Comparison of ENCODE assay signal across 8 cellular contexts in the genomic region with DNA sequence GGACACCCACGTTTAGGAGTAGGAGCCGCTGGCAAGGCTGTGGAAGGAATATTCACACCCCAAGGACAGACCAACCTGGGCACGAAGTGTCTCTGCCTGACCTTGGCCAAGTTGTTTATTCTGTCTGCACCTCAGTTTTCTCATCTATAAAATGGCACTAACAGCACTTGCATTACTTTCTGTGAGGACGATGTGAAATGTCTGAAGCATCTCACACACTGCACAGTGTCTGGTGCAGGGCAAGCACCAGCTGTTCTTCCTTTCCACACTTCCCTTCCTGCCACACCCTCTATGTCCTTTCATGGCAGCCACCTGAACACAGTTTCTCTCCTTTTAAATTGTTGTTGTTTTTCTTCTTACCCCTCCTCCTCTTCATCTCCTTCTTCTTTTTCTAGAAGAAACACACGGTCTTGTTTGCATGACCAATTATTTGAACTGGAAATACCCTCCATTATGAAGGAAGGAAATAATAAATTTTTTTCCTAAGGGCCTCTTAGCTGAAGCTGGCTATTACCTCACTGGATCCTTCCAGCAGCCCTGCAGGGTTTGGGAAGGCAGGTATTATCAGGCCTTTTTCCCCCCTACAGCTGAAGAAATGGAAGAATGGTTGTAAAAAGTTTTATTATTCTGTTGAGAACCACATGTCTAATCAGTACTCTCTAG. TPM values are rescaled to one million over a fixed set of nuclear protein-coding genes. Genes with fewer than 3 reads are reported as not detected.
DNase-seq lines count a peak whose midpoint lies in the region; ATAC-seq, FAIRE-seq and TF ChIP-seq lines count a peak whose summit lies in the region.

No MANE protein-coding gene starts in this region.

- dilution Hi-C loops in keratinocyte (cut with MboI; ENCODE audit: extremely low pct_ligation_motif_present, low sequenced_read_pairs), result no loop called here

- DNase-seq in SJSA1 (ENCODE audit: low read depth in 1 of 2, low spot score in 2 of 2), result peak; percentile 73
- DNase-seq in keratinocyte (ENCODE audit: low read depth, low spot score), result no peak
- DNase-seq in NCI-H187 treated with DMSO at 0.1 percent for 48 hours (lab: John Stamatoyannopoulos, UW), result no peak
- no peak for DNase-seq in RKO (ENCODE audit: low spot score)
- no peak for DNase-seq in MG63
- DNase-seq in NCI-H1436 treated with DMSO at 0.1 percent for 48 hours (lab: John Stamatoyannopoulos, UW), result no peak

- H3K9me3 ChIP-seq in SJSA1 (replicated peaks), result no peaks in the 10 kb centered on the region
- no peaks in the 10 kb centered on the region for H3K9me3 ChIP-seq in keratinocyte (ENCODE audit: control insufficient read depth, low read depth, low read length)
- H3K9me3 ChIP-seq in MG63, result no peaks in the 10 kb centered on the region

- no peaks in the 10 kb centered on the region for H3K27me3 ChIP-seq in SJSA1 (replicated peaks)
- no peaks in the 10 kb centered on the region for H3K27me3 ChIP-seq in keratinocyte (ENCODE audit: control insufficient read depth, extremely low read depth, insufficient read depth, low read length)
- no peaks in the 10 kb centered on the region for H3K27me3 ChIP-seq in MG63

- peak; percentile 55 for FAIRE-seq in keratinocyte (lab: Jason Lieb, UNC)

- peak overlapping the region; percentile 30 for H3K4me2 ChIP-seq in keratinocyte (ENCODE audit: control insufficient read depth, extremely low read depth, insufficient read depth, low read depth, low read length)

- peak; percentile 24 for ATAC-seq in GM18519 (IDR thresholded peaks at IDR 0.05; ENCODE audit: low FRiP score, unreplicated experiment)
- ATAC-seq in HG02763 (IDR thresholded peaks at IDR 0.05; ENCODE audit: unreplicated experiment), result peak; percentile 19

- TF ChIP-seq CTCF in keratinocyte (optimal IDR thresholded peaks at IDR 0.05 in 1 of 3, IDR thresholded peaks at IDR 0.05 in 1 of 3, conservative IDR thresholded peaks at IDR 0.05 in 1 of 3; ENCODE audit: extremely low read depth in 1 of 3, insufficient read depth in 2 of 3, low read length in 3 of 3), result no peak

- H3K9me1 ChIP-seq in keratinocyte (ENCODE audit: control insufficient read depth, extremely low read depth, insufficient read depth, low read length), result no peaks in the 10 kb centered on the region

- no peak overlapping the region for H3K4me3 ChIP-seq in SJSA1
- peak overlapping the region in 1 of 3 experiments; percentile 5 for H3K4me3 ChIP-seq in keratinocyte (ENCODE audit: control insufficient read depth in 2 of 3, extremely low read depth in 1 of 3, insufficient read depth in 2 of 3, low read depth in 1 of 3, low read length in 3 of 3)
- H3K4me3 ChIP-seq in MG63, result no peak overlapping the region

- H4K20me1 ChIP-seq in keratinocyte (ENCODE audit: control insufficient read depth, extremely low read depth, insufficient read depth, low read length), result no peaks in the 10 kb centered on the region

- no peaks in the 10 kb centered on the region for H3K79me2 ChIP-seq in keratinocyte (ENCODE audit: control insufficient read depth, insufficient read depth, low read length)

- no peak overlapping the region for H3K27ac ChIP-seq in SJSA1
- peak overlapping the region; percentile 69 for H3K27ac ChIP-seq in keratinocyte (ENCODE audit: control insufficient read depth, insufficient read depth, low read length)

- H3K4me1 ChIP-seq in SJSA1 (replicated peaks) (peaks cover 65% of the 10 kb centered on the region), keratinocyte (ENCODE audit: control insufficient read depth, extremely low read depth, insufficient read depth, low read length) (peaks cover 34% of the 10 kb centered on the region)

- peak overlapping the region; percentile 69 for H3K9ac ChIP-seq in keratinocyte (ENCODE audit: control insufficient read depth, extremely low read depth, insufficient read depth, low read length)

- H2AFZ ChIP-seq in keratinocyte (ENCODE audit: control insufficient read depth, low read length), result no peak overlapping the region

- no peaks in the 10 kb centered on the region for H3K36me3 ChIP-seq in SJSA1
- no peaks in the 10 kb centered on the region for H3K36me3 ChIP-seq in keratinocyte (ENCODE audit: control insufficient read depth in 2 of 2, extremely low read depth in 1 of 2, insufficient read depth in 2 of 2, low read length in 2 of 2)
- H3K36me3 ChIP-seq in MG63, result no peaks in the 10 kb centered on the region

RNA-seq across cellular contexts. Expression of a gene that starts 42.9 kb away (rescaled TPM):
- 275 and 410 TPM in 2 replicates for total RNA-seq in SJSA1 (2014; rRNA removed; shearing (Covaris generic))
- polyA plus RNA-seq in keratinocyte, result 8.3 to 12.2 TPM (median 8.7 TPM) in 3 replicates
- 1.5 TPM for polyA plus RNA-seq in keratinocyte (2011; ENCODE audit: low read depth)
- 6.4 and 8.1 TPM in 2 replicates for polyA plus RNA-seq in keratinocyte (2011; cell fraction: cytosol; rRNA removed)
- polyA plus RNA-seq in keratinocyte (2011; cell fraction: nucleus; rRNA removed), result 2.3 and 2.8 TPM in 2 replicates
- 2.8 and 5.7 TPM in 2 replicates for polyA plus RNA-seq in keratinocyte (2012; ENCODE audit: low replicate concordance)
- polyA minus RNA-seq in keratinocyte, result 0.69 to 2.1 TPM (median 2.1 TPM) in 3 replicates
- 3.3 TPM for polyA minus RNA-seq in keratinocyte (2011; cell fraction: cytosol; rRNA and poly(A)+ RNA removed)
- 0.47 and 0.53 TPM in 2 replicates for polyA minus RNA-seq in keratinocyte (2011; cell fraction: nucleus; rRNA and poly(A)+ RNA removed)
- 11.2 and 16.9 TPM in 2 replicates for total RNA-seq in MG63 (2014; rRNA removed; shearing (Covaris generic); ENCODE audit: low replicate concordance)

RNA-seq across cellular contexts. Expression of a gene that starts 51.9 kb away (rescaled TPM):
- 420 and 508 TPM in 2 replicates for total RNA-seq in SJSA1 (2014; rRNA removed; shearing (Covaris generic))
- polyA plus RNA-seq in keratinocyte, result 39.0 to 75.0 TPM (median 54.6 TPM) in 3 replicates
- 38.5 TPM for polyA plus RNA-seq in keratinocyte (2011; ENCODE audit: low read depth)
- polyA plus RNA-seq in keratinocyte (2011; cell fraction: cytosol; rRNA removed), result 61.4 and 68.1 TPM in 2 replicates
- 62.6 and 66.0 TPM in 2 replicates for polyA plus RNA-seq in keratinocyte (2011; cell fraction: nucleus; rRNA removed)
- 35.0 and 54.1 TPM in 2 replicates for polyA plus RNA-seq in keratinocyte (2012; ENCODE audit: low replicate concordance)
- 72.9 to 174 TPM (median 107 TPM) in 3 replicates for polyA minus RNA-seq in keratinocyte
- 36.8 TPM for polyA minus RNA-seq in keratinocyte (2011; cell fraction: cytosol; rRNA and poly(A)+ RNA removed)
- 28.5 and 40.3 TPM in 2 replicates for polyA minus RNA-seq in keratinocyte (2011; cell fraction: nucleus; rRNA and poly(A)+ RNA removed)
- total RNA-seq in MG63 (2014; rRNA removed; shearing (Covaris generic); ENCODE audit: low replicate concordance), result 73.2 and 73.3 TPM in 2 replicates

Comparison
In these comparisons a context has a peak if more than half of its experiments do, and no peak if none do; other contexts are left out.
1. DNase-seq: peak in SJSA1 (2 of 2); none in keratinocyte (single experiment), NCI-H187 treated with DMSO at 0.1 percent for 48 hours (single experiment), RKO (single experiment), MG63 (single experiment) and NCI-H1436 treated with DMSO at 0.1 percent for 48 hours (single experiment).
2. RNA of a gene that starts 42.9 kb away (total RNA-seq): 275 to 410 TPM in SJSA1; 11.2 to 16.9 TPM in MG63; every median in the first group is over 10 times any median in the second.